In genomic region chr6:130148181-130148580, GRCh38 we compare ENCODE assay signal across 11 cellular contexts.
DNase-seq lines count a peak whose midpoint lies in the region; ATAC-seq, FAIRE-seq and TF ChIP-seq lines count a peak whose summit lies in the region.
"Had no signal": no experiment of that assay in that cellular context is flagged by ENCODE, and none has a peak within 500 bp of the region (broad histone marks: within the 10 kb centered on the region; RNA-seq: fewer than 3 reads in every experiment).

No MANE protein-coding gene starts in this region.

- H3K36me3 ChIP-seq in HepG2 (replicated peaks in 1 of 2; ENCODE audit: control insufficient read depth in 1 of 2, insufficient read depth in 2 of 2, low read length in 2 of 2) (no peaks in the 10 kb centered on the region), right lobe of liver (no peaks in the 10 kb centered on the region), H1 (ENCODE audit: control insufficient read depth in 2 of 4, insufficient read depth in 4 of 4, low read length in 3 of 4) (no peaks in the 10 kb centered on the region; a peak in 1 of 8 replicates)
- H3K36me3 ChIP-seq: prostate gland had no signal

- TF ChIP-seq RAD21 in HepG2 (CRISPR knock-in tag; IDR thresholded peaks at IDR 0.05) (no peak), H1 (IDR thresholded peaks at IDR 0.05 in 1 of 2, conservative IDR thresholded peaks at IDR 0.05 in 1 of 2; ENCODE audit: low read depth in 2 of 2, low read length in 2 of 2) (peak; percentile 39 to 61)

- H3K4me2 ChIP-seq in HepG2 (ENCODE audit: low read depth, low read length) (no peak overlapping the region), H1 (ENCODE audit: insufficient read depth in 1 of 2, low read depth in 2 of 2, low read length in 2 of 2) (no peak overlapping the region)

- CTCF ChIA-PET in HepG2 (lab: Yijun Ruan, JAX; ENCODE audit: low intra/inter-chr PET ratio, low total read pairs): no interaction called here
- CTCF ChIA-PET in H1 (lab: Charles Lee; ENCODE audit: partially characterized antibody): interaction anchor here (0.8 to 1.9 kb wide), 5 partner anchors 11 to 149 kb away, joined by 3 to 8 read pairs (median 4); partner anchors contain the start of gene SAMD3

- no peak overlapping the region for H3K56ac ChIP-seq in H1 (replicated peaks; ENCODE audit: insufficient read length, low read depth, low read length)

- TF ChIP-seq CTCF in HepG2 (CRISPR knock-in tag; IDR thresholded peaks at IDR 0.05) (peak; percentile 38; the same call in 1 of the 2 replicates), right lobe of liver (IDR thresholded peaks at IDR 0.05) (no peak), H1 (IDR thresholded peaks at IDR 0.05; ENCODE audit: control extremely low read depth in 1 of 3, insufficient read depth in 1 of 3, low read depth in 1 of 3, low read length in 3 of 3) (peak; percentile 39 to 58 (median 44))

- H3K27ac ChIP-seq in HepG2 (ENCODE audit: extremely low read length, insufficient read depth, low read length) (no peak overlapping the region), right lobe of liver (no peak overlapping the region), H1 (ENCODE audit: low read depth, low read length) (no peak overlapping the region)
- H3K27ac ChIP-seq: prostate gland had no signal

- H3K9me3 ChIP-seq in HepG2 (ENCODE audit: low read length): no peaks in the 10 kb centered on the region
- no peaks in the 10 kb centered on the region for H3K9me3 ChIP-seq in right lobe of liver
- no peaks in the 10 kb centered on the region for H3K9me3 ChIP-seq in H1 (ENCODE audit: insufficient read depth in 2 of 2, low read depth in 1 of 2, low read length in 1 of 2)
- H3K9me3 ChIP-seq: prostate gland had no signal

- BruUV-seq in HepG2 (replicated peaks; lab: Mats Ljungman, UMichigan): no TSS peak

- no peak overlapping the region for H3K9ac ChIP-seq in HepG2 (ENCODE audit: insufficient read depth, low read depth, low read length)
- H3K9ac ChIP-seq in H1 (replicated peaks in 1 of 4; ENCODE audit: extremely low read depth in 1 of 4, low read depth in 3 of 4, low read length in 3 of 4): no peak overlapping the region

- H2BK120ac ChIP-seq in H1 (replicated peaks; ENCODE audit: low read depth, low read length): no peak overlapping the region

- TF ChIP-seq EP300 in HepG2 (IDR thresholded peaks at IDR 0.05; ENCODE audit: low read depth in 2 of 2, low read length in 2 of 2) (no peak), HepG2 (CRISPR knock-in tag; IDR thresholded peaks at IDR 0.05; ENCODE audit: borderline replicate concordance) (no peak), H1 (IDR thresholded peaks at IDR 0.05; ENCODE audit: borderline replicate concordance in 1 of 2, low read depth in 2 of 2, low read length in 2 of 2) (no peak)

- H2AFZ ChIP-seq in HepG2 (ENCODE audit: low read length) (no peak overlapping the region), H1 (ENCODE audit: low read length) (no peak overlapping the region)

- H3K79me2 ChIP-seq in HepG2 (ENCODE audit: insufficient read depth, low read length) (no peaks in the 10 kb centered on the region), H1 (ENCODE audit: control insufficient read depth in 1 of 2, insufficient read depth in 2 of 2, low read length in 2 of 2) (no peaks in the 10 kb centered on the region)

- no peak overlapping the region for H2BK5ac ChIP-seq in H1 (ENCODE audit: low read depth, low read length)

- H3K27me3 ChIP-seq in HepG2 (ENCODE audit: control insufficient read depth in 1 of 2, insufficient read depth in 2 of 2, low read length in 2 of 2) (peaks cover 0 to 6% of the 10 kb centered on the region in 2 experiments; a peak in 1 of 5 replicates), right lobe of liver (no peaks in the 10 kb centered on the region), H1 (replicated peaks in 1 of 4; ENCODE audit: control insufficient read depth in 3 of 4, extremely low read depth in 1 of 4, insufficient read depth in 3 of 4, low read length in 3 of 4) (no peaks in the 10 kb centered on the region)

- H3K4ac ChIP-seq in H1 (replicated peaks; ENCODE audit: insufficient read length, low read depth, low read length): no peak overlapping the region

- no peak overlapping the region for H4K91ac ChIP-seq in H1 (replicated peaks; ENCODE audit: insufficient read length, low read length)

- DNase-seq in HepG2 (ENCODE audit: low spot score) (no peak), right lobe of liver (no peak), NOMO-1 treated with DMSO at 0.1 percent for 48 hours (lab: John Stamatoyannopoulos, UW; ENCODE audit: unreplicated experiment) (peak; percentile 40), H1 (ENCODE audit: low read depth in 1 of 2, low spot score in 2 of 2) (no peak), urothelium cell line (ENCODE audit: low spot score) (peak; percentile 14), nucleus accumbens (lab: John Stamatoyannopoulos, UW) (no peak), dedifferentiated amniotic fluid mesenchymal stem cell (ENCODE audit: extremely low spot score) (no peak)
- DNase-seq: left cardiac atrium, NCI-H1048 had no signal

- H3K4me3 ChIP-seq in HepG2 (replicated peaks in 1 of 3; ENCODE audit: insufficient read depth in 1 of 3, low read depth in 2 of 3, low read length in 3 of 3) (no peak overlapping the region), right lobe of liver (no peak overlapping the region), H1 (ENCODE audit: extremely low read depth in 1 of 4, insufficient read depth in 2 of 4, low read depth in 3 of 4, low read length in 4 of 4) (no peak overlapping the region)
- H3K4me3 ChIP-seq: prostate gland had no signal

- H4K5ac ChIP-seq in H1 (ENCODE audit: insufficient read length, low read depth, low read length): no peak overlapping the region

- in situ Hi-C loops in HepG2 (cut with HindIII; ENCODE audit: extremely low pct_ligation_motif_present, low pct_unique_long_range_greater_than_20kb): no loop called here

- POLR2A ChIA-PET in HepG2 (lab: Yijun Ruan, JAX) (no interaction called here), H1 (lab: Charles Lee; ENCODE audit: partially characterized antibody) (no interaction called here)

- H3K23me2 ChIP-seq in H1 (ENCODE audit: low read depth, low read length): no peaks in the 10 kb centered on the region

- no peak overlapping the region for H3K18ac ChIP-seq in H1 (ENCODE audit: extremely low read depth, low read length)

- no peak overlapping the region for H2BK20ac ChIP-seq in H1 (ENCODE audit: low read length)

- 10% methylated on average over 7 of the region's 7 CpGs for WGBS in HepG2 (ENCODE audit: low lambda C conversion rate)
- 63% methylated on average over 7 of the region's 7 CpGs for WGBS in right lobe of liver (ENCODE audit: insufficient coverage, low coverage, low lambda C conversion rate, missing lambda C conversion rate)
- WGBS in H1 (ENCODE audit: extremely low coverage in 1 of 2, insufficient coverage in 1 of 2, insufficient read length in 1 of 2, insufficient replicate concordance in 2 of 2, low coverage in 1 of 2, low lambda C conversion rate in 2 of 2, missing lambda C conversion rate in 1 of 2), 2 experiments: 83% methylated on average over 7 of the region's 7 CpGs; no CpG with 5 or more reads in 1 of the 2 experiments

- H4K8ac ChIP-seq in H1 (ENCODE audit: extremely low read depth, insufficient read depth, low read length): no peak overlapping the region

- ATAC-seq in HepG2 (peak; percentile 63; the same call in 2 of the 3 replicates), right lobe of liver (no peak), HG03469 (IDR thresholded peaks at IDR 0.05; ENCODE audit: unreplicated experiment) (no peak)
- ATAC-seq: left cardiac atrium had no signal

- H4K20me1 ChIP-seq in HepG2 (ENCODE audit: insufficient read depth, low read length) (no peaks in the 10 kb centered on the region), H1 (replicated peaks in 1 of 2; ENCODE audit: control insufficient read depth in 1 of 2, insufficient read depth in 2 of 2, low read length in 2 of 2) (no peaks in the 10 kb centered on the region)

- H3K4me1 ChIP-seq in HepG2 (ENCODE audit: insufficient read depth, low read length) (no peaks in the 10 kb centered on the region), right lobe of liver (no peaks in the 10 kb centered on the region), H1 (replicated peaks in 1 of 4; ENCODE audit: control insufficient read depth in 3 of 4, insufficient read depth in 4 of 4, low read length in 3 of 4) (peaks cover 0 to 3% (median 2%) of the 10 kb centered on the region in 4 experiments; a peak in 1 of 7 replicates)
- H3K4me1 ChIP-seq: prostate gland had no signal

- H3K23ac ChIP-seq in H1 (ENCODE audit: insufficient read length): no peak overlapping the region

- no peaks in the 10 kb centered on the region for H3K79me1 ChIP-seq in H1 (ENCODE audit: low read depth, low read length)

- no peak overlapping the region for H2AK5ac ChIP-seq in H1 (ENCODE audit: low read depth, low read length)

- intact Hi-C loops in HepG2 (cut with micrococcal nuclease; ENCODE audit: unreplicated experiment) (no loop called here), right lobe of liver (cut with DNase I) (no loop called here)

- H2BK15ac ChIP-seq in H1 (ENCODE audit: low read length): no peak overlapping the region

- no peak for TF ChIP-seq POLR2A in HepG2 (IDR thresholded peaks at IDR 0.05; ENCODE audit: insufficient read depth in 1 of 2, low read depth in 2 of 2, low read length in 2 of 2)
- TF ChIP-seq POLR2A in right lobe of liver (IDR thresholded peaks at IDR 0.05): no peak
- TF ChIP-seq POLR2A in H1 (IDR thresholded peaks at IDR 0.05; ENCODE audit: control extremely low read depth in 1 of 2, low read depth in 2 of 2, low read length in 2 of 2): no peak

- H2BK12ac ChIP-seq in H1 (ENCODE audit: low read depth, low read length): no peak overlapping the region

- FAIRE-seq in HepG2 (lab: Jason Lieb, UNC) (peak; percentile 32), H1 (lab: Jason Lieb, UNC) (no peak), urothelium cell line (lab: Jason Lieb, UNC) (no peak)

- no peak overlapping the region for H3K14ac ChIP-seq in H1 (ENCODE audit: insufficient read length)

TF ChIP-seq in HepG2, 621 proteins besides CTCF, POLR2A, EP300 and RAD21 (continues in another document):
- TF ChIP-seq FOXK1 (CRISPR knock-in tag; IDR thresholded peaks at IDR 0.05; ENCODE audit: borderline replicate concordance, low read depth) (no peak), ZFAT (CRISPR knock-in tag; conservative IDR thresholded peaks at IDR 0.05) (no peak), ZNF530 (CRISPR knock-in tag; IDR thresholded peaks at IDR 0.05; ENCODE audit: low read depth) (no peak), IRX3 (CRISPR knock-in tag; IDR thresholded peaks at IDR 0.05; ENCODE audit: borderline replicate concordance, low read depth) (no peak), REPIN1 (CRISPR knock-in tag; IDR thresholded peaks at IDR 0.05; ENCODE audit: borderline replicate concordance, low read depth) (no peak)

TF ChIP-seq in H1, 55 proteins besides CTCF, POLR2A, EP300 and RAD21:
- no peak for TF ChIP-seq RNF2 (IDR thresholded peaks at IDR 0.05; ENCODE audit: borderline replicate concordance, low read depth, low read length, missing control alignments, poor library complexity, severe bottlenecking)
- TF ChIP-seq TCF12 (IDR thresholded peaks at IDR 0.05; ENCODE audit: low read depth, low read length): no peak
- no peak for TF ChIP-seq SIRT6 (IDR thresholded peaks at IDR 0.05; ENCODE audit: low read length)
- no peak for TF ChIP-seq HDAC2 (IDR thresholded peaks at IDR 0.05; ENCODE audit: borderline replicate concordance in 1 of 2, low read depth in 2 of 2, low read length in 2 of 2)

Comparison
In these comparisons a context has a peak if more than half of its experiments do, and no peak if none do; other contexts are left out.
1. CTCF ChIP-seq: peak in HepG2 (single experiment) and H1 (3 of 3); none in right lobe of liver (0 of 4).
2. DNase-seq: peak in NOMO-1 treated with DMSO at 0.1 percent for 48 hours (single experiment) and urothelium cell line (single experiment); none in HepG2 (single experiment), right lobe of liver (0 of 3), H1 (0 of 2), nucleus accumbens (0 of 56) and dedifferentiated amniotic fluid mesenchymal stem cell (single experiment).
3. Of the 41 proteins assayed by ChIP-seq in both HepG2 and H1: peak only in HepG2: none; only in H1: RAD21; in both: CTCF; in neither: 39.